ENCODE assay signal across 8 cellular contexts in genomic region chr10:80464557-80465466, GRCh38. TPM values are rescaled to one million over a fixed set of nuclear protein-coding genes. Genes with fewer than 3 reads are reported as not detected.
A peak's percentile ranks its signal among the peaks of the same experiment; 100 is the strongest.
DNase-seq lines count a peak whose midpoint lies in the region; ATAC-seq and TF ChIP-seq lines count a peak whose summit lies in the region.

No MANE protein-coding gene starts in this region.

- H3K36me3 ChIP-seq in ascending aorta: peaks cover 0 to under 1% of the 10 kb centered on the region in 2 donors
- H3K36me3 ChIP-seq in spleen: peaks cover 0 to 30% (median 0%) of the 10 kb centered on the region in 6 donors

- no peaks in the 10 kb centered on the region for H3K9me3 Mint-ChIP-seq in CD4-positive, alpha-beta T cell
- H3K9me3 Mint-ChIP-seq in immature natural killer cell: no peaks in the 10 kb centered on the region

- CTCF ChIA-PET in CD4-positive, alpha-beta T cell (lab: Charles Lee): interaction anchor here (1.0 to 19.9 kb wide), 3 partner anchors 20 to 82 kb away, joined by 3 to 250 read pairs (median 4); no protein-coding TSS in a partner anchor

- H3K4me1 ChIP-seq in ascending aorta: peaks cover 23 to 43% of the 10 kb centered on the region in 2 donors
- peaks cover 95 to 100% (median 100%) of the 10 kb centered on the region in 6 donors for H3K4me1 ChIP-seq in spleen

- peak overlapping the region; percentile 92 for H3K27ac Mint-ChIP-seq in CD4-positive, alpha-beta T cell
- H3K27ac Mint-ChIP-seq in immature natural killer cell: peak overlapping the region; percentile 92 to 97 (median 94)

- peak overlapping the region; percentile 91 for H3K27ac ChIP-seq in CD4-positive, alpha-beta T cell (ENCODE audit: low read depth, low read length)
- H3K27ac ChIP-seq in ascending aorta (peak overlapping the region; percentile 29 to 55), spleen (peak overlapping the region; percentile 56 to 99 (median 88))

- peak in 1 of 3 donors; percentile 27 for TF ChIP-seq POLR2A in spleen (IDR thresholded peaks at IDR 0.05)
- TF ChIP-seq POLR2A in erythroblast (IDR thresholded peaks at IDR 0.05; ENCODE audit: low read length): no peak

- H3K9me3 ChIP-seq in CD4-positive, alpha-beta T cell (ENCODE audit: control insufficient read depth, low read length): no peaks in the 10 kb centered on the region
- H3K9me3 ChIP-seq in ascending aorta (no peaks in the 10 kb centered on the region), spleen (no peaks in the 10 kb centered on the region)

- H3K27me3 ChIP-seq in CD4-positive, alpha-beta T cell (ENCODE audit: control insufficient read depth, insufficient read depth, low read length): no peaks in the 10 kb centered on the region
- no peaks in the 10 kb centered on the region for H3K27me3 ChIP-seq in ascending aorta
- no peaks in the 10 kb centered on the region for H3K27me3 ChIP-seq in spleen (replicated peaks in 1 of 7)

- H3K36me3 Mint-ChIP-seq in CD4-positive, alpha-beta T cell (ENCODE audit: low read depth): peaks cover 55% of the 10 kb centered on the region
- H3K36me3 Mint-ChIP-seq in immature natural killer cell: peaks cover 0 to 15% (median 3%) of the 10 kb centered on the region in 3 donors

- 41 to 65% (median 51%) methylated on average over 13 to 15 of the region's 15 CpGs for WGBS in spleen, 5 donors

- H3K4me3 ChIP-seq in ascending aorta: peak overlapping the region in 1 of 2 donors; percentile 30
- peak overlapping the region in 3 of 8 donors; percentile 3 to 87 (median 25) for H3K4me3 ChIP-seq in spleen

- intact Hi-C loops in CD4-positive, alpha-beta T cell (cut with DNase I, micrococcal nuclease): loop anchor here in 1 of 2 experiments (10.0 kb wide), 1 partner anchor 260 kb away; the partner anchor contains the start of gene ANXA11
- intact Hi-C loops in ascending aorta (cut with DNase I) (no loop called here), spleen (cut with DNase I; ENCODE audit: low total_unique reads) (loop anchor here (5.0 kb wide), 1 partner anchor 37 kb away; no protein-coding TSS in a partner anchor)

- POLR2A ChIA-PET in CD4-positive, alpha-beta T cell (lab: Charles Lee): interaction anchor here (1.4 to 22.9 kb wide), 10 partner anchors 8 to 87 kb away, joined by 5 to 420 read pairs (median 16); partner anchors contain the start of gene TSPAN14

- DNase-seq in CD4-positive, alpha-beta T cell: peak in 3 of 10 experiments; percentile 21 to 37 (median 23)
- DNase-seq in M059J (ENCODE audit: low read depth): peak; percentile 25
- no peak for DNase-seq in ascending aorta (ENCODE audit: low spot score in 2 of 2)
- no peak for DNase-seq in immature natural killer cell
- peak; percentile 80 for DNase-seq in spleen
- no peak for DNase-seq in erythroblast (lab: John Stamatoyannopoulos, UW)

- peak overlapping the region; percentile 85 for H3K4me3 Mint-ChIP-seq in CD4-positive, alpha-beta T cell
- H3K4me3 Mint-ChIP-seq in immature natural killer cell: peak overlapping the region; percentile 75 to 97 (median 87)

- no peak for ATAC-seq in CD4-positive, alpha-beta T cell (ENCODE audit: poor library complexity)
- ATAC-seq in HG02759 (IDR thresholded peaks at IDR 0.05; ENCODE audit: unreplicated experiment) (no peak), GM19324 (IDR thresholded peaks at IDR 0.05; ENCODE audit: low FRiP score, unreplicated experiment) (no peak)

- no peaks in the 10 kb centered on the region for H3K27me3 Mint-ChIP-seq in CD4-positive, alpha-beta T cell
- peaks cover 0 to 8% (median 2%) of the 10 kb centered on the region in 3 donors for H3K27me3 Mint-ChIP-seq in immature natural killer cell (ENCODE audit: low read depth in 3 of 3)

- H3K4me1 Mint-ChIP-seq in CD4-positive, alpha-beta T cell (ENCODE audit: low read depth): peaks cover 97% of the 10 kb centered on the region
- peaks cover 100% of the 10 kb centered on the region in 2 donors for H3K4me1 Mint-ChIP-seq in immature natural killer cell

- TF ChIP-seq CTCF in CD4-positive, alpha-beta T cell (IDR thresholded peaks at IDR 0.05): no peak
- TF ChIP-seq CTCF in ascending aorta (IDR thresholded peaks at IDR 0.05) (no peak), spleen (IDR thresholded peaks at IDR 0.05 in 8 of 11, conservative IDR thresholded peaks at IDR 0.05 in 3 of 11) (no peak)

RNA-seq across cellular contexts. Expression of gene TSPAN14, which starts 10.7 kb away (rescaled TPM):
- 100 to 1,000 TPM; 167 to 168 TPM for total RNA-seq in CD4-positive, alpha-beta T cell
- 32.0 and 44.4 TPM in 2 replicates for total RNA-seq in M059J (2014; rRNA removed; shearing (Covaris generic))
- total RNA-seq in ascending aorta (161 TPM), spleen (100 to 1,000 TPM in 6 of 7 donors, 10 to 100 TPM in 1; 81.3 to 172 (median 129) TPM)
- polyA plus RNA-seq in immature natural killer cell (100 to 1,000 TPM; 141 to 363 (median 226) TPM), spleen (10 to 100 TPM; 13.3 to 32.5 (median 24.6) TPM)

RNA-seq across cellular contexts. Expression of gene PRXL2A, which starts 56.5 kb away (rescaled TPM):
- 1 to 10 TPM; 3.9 to 4.6 TPM for total RNA-seq in CD4-positive, alpha-beta T cell
- total RNA-seq in M059J (2014; rRNA removed; shearing (Covaris generic)): 23.6 and 32.4 TPM in 2 replicates
- 22.7 TPM for total RNA-seq in ascending aorta
- 1 to 10 TPM; 3.9 to 6.3 (median 4.3) TPM for polyA plus RNA-seq in immature natural killer cell
- 10 to 100 TPM; 12.7 to 20.7 (median 16.9) TPM for total RNA-seq in spleen
- 10 to 100 TPM; 12.4 to 19.0 (median 14.3) TPM for polyA plus RNA-seq in spleen

Comparison
In these comparisons a context has a peak if more than half of its experiments do, and no peak if none do; other contexts are left out.
1. DNase-seq: peak in M059J (single experiment) and spleen (single experiment); none in ascending aorta (0 of 2), immature natural killer cell (0 of 3) and erythroblast (0 of 2).
2. Peak in every context shown above with its lines, with median percentiles within 50 percentile points of each other: H3K27ac ChIP-seq.